In the genomic region with DNA sequence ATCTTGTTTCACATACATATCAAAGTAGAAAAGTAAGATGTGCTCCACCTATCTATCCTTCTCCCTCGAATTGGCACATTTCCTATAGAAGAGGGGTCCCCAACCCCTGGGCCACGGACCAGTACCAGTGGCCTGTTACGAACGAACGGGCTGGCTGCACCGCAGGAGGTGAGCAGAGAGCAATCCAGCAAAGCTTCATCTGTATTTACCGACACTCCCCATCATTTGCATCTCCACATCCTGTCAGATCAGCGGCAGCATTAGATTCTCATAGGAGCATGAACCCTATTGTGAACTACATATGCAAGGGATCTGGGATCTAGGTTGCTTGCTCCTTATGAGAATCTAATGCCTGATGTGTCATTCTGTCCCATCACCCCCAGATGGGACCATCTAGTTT, we compare ENCODE assay signal across 15 cellular contexts.
DNase-seq lines count a peak whose midpoint lies in the region; ATAC-seq, FAIRE-seq and TF ChIP-seq lines count a peak whose summit lies in the region.
"Had no signal": no experiment of that assay in that cellular context is flagged by ENCODE, and none has a peak within 500 bp of the region (broad histone marks: within the 10 kb centered on the region; RNA-seq: fewer than 3 reads in every experiment).

No MANE protein-coding gene starts in this region.

- peaks cover 38% of the 10 kb centered on the region for H3K4me1 ChIP-seq in GM12878 (ENCODE audit: control insufficient read depth, insufficient read depth, low read length)

- no peaks in the 10 kb centered on the region for H3K9me3 ChIP-seq in GM12878 (replicated peaks; ENCODE audit: control insufficient read depth, insufficient read depth, low read length)
- H3K9me3 ChIP-seq: thoracic aorta had no signal

- H2AFZ ChIP-seq in GM12878 (ENCODE audit: control insufficient read depth, low read depth, low read length), result no peak overlapping the region

- no peak for TF ChIP-seq RAD21 in GM12878 (IDR thresholded peaks at IDR 0.05; ENCODE audit: insufficient read depth, low read depth, low read length)

- H3K79me2 ChIP-seq in GM12878 (ENCODE audit: control insufficient read depth, insufficient read depth, low read length), result no peaks in the 10 kb centered on the region

- peaks cover 3 to 4% of the 10 kb centered on the region in 2 experiments; a peak in 2 of 4 replicates for H3K36me3 ChIP-seq in GM12878 (ENCODE audit: control insufficient read depth in 2 of 2, insufficient read depth in 2 of 2, low read length in 1 of 2)

- intact Hi-C loops in GM12878 (cut with micrococcal nuclease; ENCODE audit: unreplicated experiment), result no loop called here

- POLR2A ChIA-PET in GM12878 (lab: Charles Lee), result interaction anchor here (1.5 kb wide), 1 partner anchor 21 kb away, joined by 3 read pairs; no protein-coding TSS in a partner anchor

- BruUV-seq in GM12878 (replicated peaks; lab: Mats Ljungman, UMichigan), result no TSS peak

- ATAC-seq in GM21447 (IDR thresholded peaks at IDR 0.05; ENCODE audit: unreplicated experiment), result peak; percentile 60
- ATAC-seq in HG03175 (IDR thresholded peaks at IDR 0.05; ENCODE audit: unreplicated experiment), result peak; percentile 48
- ATAC-seq in GM12878, result peak; percentile 63
- ATAC-seq: HepG2 had no signal

- WGBS in GM12878 (ENCODE audit: insufficient coverage, insufficient replicate concordance, low lambda C conversion rate, missing lambda C conversion rate), result 5% methylated on average over 8 of the region's 8 CpGs

- TF ChIP-seq CTCF in GM12878 (IDR thresholded peaks at IDR 0.05 in 2 of 3, conservative IDR thresholded peaks at IDR 0.05 in 1 of 3; ENCODE audit: control insufficient read depth in 2 of 3, extremely low read depth in 1 of 3, insufficient read depth in 1 of 3, low read depth in 3 of 3, low read length in 3 of 3) (no peak), GM13977 (IDR thresholded peaks at IDR 0.05; ENCODE audit: extremely low read depth, insufficient read depth, missing control alignments) (no peak)

- H3K4me3 ChIP-seq in GM12878, result peak overlapping the region; percentile 16; the same call in 1 of the 2 replicates
- H3K4me3 ChIP-seq: thoracic aorta had no signal

- DNase-seq in GM18507 (ENCODE audit: extremely low spot score, insufficient read length, low read depth), result no peak
- no peak for DNase-seq in GM12878 (ENCODE audit: low read depth, low spot score)
- DNase-seq in NCI-H1092 treated with DMSO at 0.1 percent for 48 hours (lab: John Stamatoyannopoulos, UW), result no peak
- no peak for DNase-seq in GM13977 (ENCODE audit: low spot score)
- DNase-seq in MV-4-11 (lab: John Stamatoyannopoulos, UW), result no peak
- DNase-seq in activated effector memory CD4-positive, alpha-beta T cell treated with anti-CD3 and anti-CD28 coated beads, Interleukin-2, amount 50 U/mL, for 16 hours, result no peak
- DNase-seq: CD4-positive, alpha-beta memory T cell; erythroblast; mesenchymal stem cell; NCI-H187 treated with DMSO at 0.1 percent for 48 hours; RPMI8226 had no signal

- CTCF ChIA-PET in GM12878 (lab: Yijun Ruan, JAX), result interaction anchor here (1.2 to 1.8 kb wide), 4 partner anchors 20 to 300 kb away, joined by 3 to 7 read pairs (median 4); no protein-coding TSS in a partner anchor

- FAIRE-seq in GM18507 (lab: Jason Lieb, UNC) (peak; percentile 85), GM12878 (lab: Jason Lieb, UNC) (peak; percentile 7)
- FAIRE-seq: HepG2 had no signal

- in situ Hi-C loops in GM12878 (cut with MboI), result no loop called here
- in situ Hi-C loops in GM13977 (cut with MboI; ENCODE audit: low pct_unique_long_range_greater_than_20kb, low sequenced_read_pairs, unreplicated experiment), result no loop called here

- TF ChIP-seq EP300 in GM12878 (IDR thresholded peaks at IDR 0.05; ENCODE audit: borderline replicate concordance in 1 of 2, control insufficient read depth in 1 of 2, low read depth in 2 of 2, low read length in 2 of 2), result no peak

- RAD21 ChIA-PET in GM12878 (lab: Charles Lee; ENCODE audit: unreplicated experiment), result interaction anchor here (1.0 to 1.4 kb wide), 2 partner anchors 25 to 135 kb away, joined by 5 to 9 read pairs; no protein-coding TSS in a partner anchor

- SMC1A ChIA-PET in GM12878 (lab: Charles Lee; ENCODE audit: uncharacterized antibody, unreplicated experiment), result interaction anchor here (1.0 to 1.6 kb wide), 5 partner anchors 9 to 135 kb away, joined by 3 to 4 read pairs (median 3); no protein-coding TSS in a partner anchor

- H3K4me2 ChIP-seq in GM12878 (ENCODE audit: control insufficient read depth, insufficient read depth), result peak overlapping the region; percentile 76

- no peak for TF ChIP-seq POLR2A in GM12878 (IDR thresholded peaks at IDR 0.05; ENCODE audit: low read depth, low read length)

- no peaks in the 10 kb centered on the region for H4K20me1 ChIP-seq in GM12878 (ENCODE audit: control insufficient read depth, insufficient read depth)

- no peaks in the 10 kb centered on the region for H3K27me3 ChIP-seq in GM12878 (replicated peaks in 1 of 2; ENCODE audit: control insufficient read depth in 2 of 2, insufficient read depth in 2 of 2, low read length in 1 of 2)

- no peak overlapping the region for H3K27ac ChIP-seq in GM12878 (ENCODE audit: control insufficient read depth, insufficient read depth)
- H3K27ac ChIP-seq: thoracic aorta had no signal

- no peak overlapping the region for H3K9ac ChIP-seq in GM12878 (ENCODE audit: control insufficient read depth, insufficient read depth, low read length)

TF ChIP-seq in GM12878, 131 proteins besides CTCF, POLR2A, EP300 and RAD21:
- no peak for TF ChIP-seq TARDBP (IDR thresholded peaks at IDR 0.05; ENCODE audit: borderline replicate concordance)
- TF ChIP-seq RUNX3 (IDR thresholded peaks at IDR 0.05; ENCODE audit: low read length), result 0 out of 2 replicates have a peak, but pooled peaks have one; percentile 8
- TF ChIP-seq POU2F2 (IDR thresholded peaks at IDR 0.05; ENCODE audit: borderline replicate concordance, low read depth, low read length), result peak; percentile 78; the same call in 1 of the 3 replicates
- TF ChIP-seq FOXM1 (IDR thresholded peaks at IDR 0.05; ENCODE audit: low read depth, low read length), result no peak
- TF ChIP-seq CHD4 (IDR thresholded peaks at IDR 0.05), result no peak
- TF ChIP-seq CHD2 (IDR thresholded peaks at IDR 0.05; ENCODE audit: borderline replicate concordance, low read depth, low read length), result no peak
